ENCODE assay signal across 22 cellular contexts in the genomic region with DNA sequence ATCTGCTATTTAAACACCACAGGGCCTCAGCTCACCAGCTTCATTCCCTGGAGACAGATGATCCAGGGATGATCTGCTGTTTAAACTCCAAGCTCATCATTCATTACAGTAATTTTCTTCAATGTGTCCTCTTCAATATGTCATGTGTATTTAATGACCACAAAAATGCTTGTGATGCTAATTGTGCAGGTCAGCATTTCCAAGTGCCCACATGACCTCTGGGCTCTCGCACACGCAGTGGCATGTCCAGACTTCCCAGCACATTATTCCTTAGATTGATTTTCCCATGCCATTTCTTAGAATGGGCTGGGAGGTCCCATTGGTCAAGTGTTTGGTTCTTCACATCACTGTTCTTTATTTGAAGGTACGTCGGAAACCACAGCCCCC.
DNase-seq lines count a peak whose midpoint lies in the region; ATAC-seq, FAIRE-seq and TF ChIP-seq lines count a peak whose summit lies in the region.
"Had no signal": no experiment of that assay in that cellular context is flagged by ENCODE, and none has a peak within 500 bp of the region (broad histone marks: within the 10 kb centered on the region; RNA-seq: fewer than 3 reads in every experiment).

No MANE protein-coding gene starts in this region.

- H3K36me3 ChIP-seq in KMS-11 (ENCODE audit: insufficient read depth) (no peaks in the 10 kb centered on the region), GM12878 (ENCODE audit: control insufficient read depth in 2 of 2, insufficient read depth in 2 of 2, low read length in 1 of 2) (no peaks in the 10 kb centered on the region)
- H3K36me3 ChIP-seq: neutrophil, prostate gland, transverse colon, WERI-Rb-1 had no signal

- no peak for TF ChIP-seq EP300 in GM12878 (IDR thresholded peaks at IDR 0.05; ENCODE audit: borderline replicate concordance in 1 of 2, control insufficient read depth in 1 of 2, low read depth in 2 of 2, low read length in 2 of 2)

- RAD21 ChIA-PET in GM12878 (lab: Charles Lee; ENCODE audit: unreplicated experiment): no interaction called here

- no peak for FAIRE-seq in GM12878 (lab: Jason Lieb, UNC)
- FAIRE-seq: astrocyte, D721Med had no signal

- TF ChIP-seq RAD21 in GM12878 (IDR thresholded peaks at IDR 0.05; ENCODE audit: insufficient read depth, low read depth, low read length): no peak

- ATAC-seq in GM18870 (IDR thresholded peaks at IDR 0.05; ENCODE audit: unreplicated experiment) (peak; percentile 4), GM12878 (no peak; the same call in 2 of the 3 replicates), HG02623 (IDR thresholded peaks at IDR 0.05; ENCODE audit: unreplicated experiment) (no peak)

- POLR2A ChIA-PET in GM12878 (lab: Charles Lee): no interaction called here

- peaks cover 32% of the 10 kb centered on the region for H3K4me1 ChIP-seq in KMS-11 (ENCODE audit: low read depth, poor library complexity, severe bottlenecking)
- H3K4me1 ChIP-seq in GM12878 (ENCODE audit: control insufficient read depth, insufficient read depth, low read length): peaks cover 7% of the 10 kb centered on the region; the same call in 1 of the 2 replicates
- H3K4me1 ChIP-seq: prostate gland, transverse colon had no signal

- H3K9ac ChIP-seq in KMS-11 (no peak overlapping the region), GM12878 (ENCODE audit: control insufficient read depth, insufficient read depth, low read length) (no peak overlapping the region; the same call in 1 of the 2 replicates)

- H3K27me3 ChIP-seq in KMS-11 (ENCODE audit: insufficient read depth, low read depth) (no peaks in the 10 kb centered on the region), GM12878 (replicated peaks in 1 of 2; ENCODE audit: control insufficient read depth in 2 of 2, insufficient read depth in 2 of 2, low read length in 1 of 2) (no peaks in the 10 kb centered on the region)
- H3K27me3 ChIP-seq: neutrophil, transverse colon had no signal

- H3K27ac ChIP-seq in KMS-11 (peak overlapping the region; percentile 46; the same call in 1 of the 2 replicates), GM12878 (ENCODE audit: control insufficient read depth, insufficient read depth) (peak overlapping the region; percentile 50; the same call in 1 of the 2 replicates)
- H3K27ac ChIP-seq: HL-60, neutrophil, prostate gland, transverse colon, WERI-Rb-1 had no signal

- in situ Hi-C loops in GM12878 (cut with MboI): no loop called here

- no peaks in the 10 kb centered on the region; the same call in 2 of the 3 replicates for H3K9me3 ChIP-seq in GM12878 (replicated peaks; ENCODE audit: control insufficient read depth, insufficient read depth, low read length)
- H3K9me3 ChIP-seq: neutrophil, prostate gland, transverse colon had no signal

- H2AFZ ChIP-seq in KMS-11 (ENCODE audit: low read depth) (peak overlapping the region; percentile 27; the same call in 1 of the 2 replicates), GM12878 (ENCODE audit: control insufficient read depth, low read depth, low read length) (no peak overlapping the region)

- CTCF ChIA-PET in GM12878 (lab: Yijun Ruan, JAX): interaction anchor here (0.6 to 0.9 kb wide), 2 partner anchors 42 to 1458 kb away, joined by 3 to 4 read pairs; no protein-coding TSS in a partner anchor

- H4K20me1 ChIP-seq in KMS-11 (ENCODE audit: insufficient read depth) (no peaks in the 10 kb centered on the region), GM12878 (ENCODE audit: control insufficient read depth, insufficient read depth) (no peaks in the 10 kb centered on the region)

- H3K79me2 ChIP-seq in KMS-11 (ENCODE audit: insufficient read depth, low read depth) (no peaks in the 10 kb centered on the region), GM12878 (ENCODE audit: control insufficient read depth, insufficient read depth, low read length) (no peaks in the 10 kb centered on the region)

- no TSS peak for BruUV-seq in GM12878 (replicated peaks; lab: Mats Ljungman, UMichigan)

- H3K4me3 ChIP-seq in KMS-11 (IDR thresholded peaks at IDR 0.05; ENCODE audit: insufficient read depth, low read depth, low read length): no peak overlapping the region
- no peak overlapping the region for H3K4me3 ChIP-seq in GM12878
- H3K4me3 ChIP-seq: prostate gland, transverse colon had no signal

- intact Hi-C loops in GM12878 (cut with micrococcal nuclease; ENCODE audit: unreplicated experiment): no loop called here

- H3K4me2 ChIP-seq in KMS-11 (peak overlapping the region; percentile 41; the same call in 1 of the 2 replicates), GM12878 (ENCODE audit: control insufficient read depth, insufficient read depth) (peak overlapping the region; percentile 38; the same call in 1 of the 2 replicates)

- TF ChIP-seq POLR2A in GM12878 (IDR thresholded peaks at IDR 0.05; ENCODE audit: low read depth, low read length): no peak

- peak; percentile 22 for DNase-seq in COLO829 (ENCODE audit: low spot score)
- no peak for DNase-seq in GM12878 (ENCODE audit: low read depth, low spot score)
- no peak for DNase-seq in DMS79 treated with DMSO at 0.1 percent for 48 hours (lab: John Stamatoyannopoulos, UW)
- DNase-seq in NOMO-1 treated with dmso at 0.1 percent for 144 hours (lab: John Stamatoyannopoulos, UW; ENCODE audit: unreplicated experiment): no peak
- DNase-seq in stimulated activated naive CD4-positive, alpha-beta T cell treated with Interleukin-2 at 50 U/mL for 16 hours (lab: John Stamatoyannopoulos, UW): no peak
- DNase-seq: activated naive CD8-positive, alpha-beta T cell treated with anti-CD3 and anti-CD28 coated beads for 36 hours; HCEC 1CT; NCI-H1105; NCI-H2107; OCI-M1; stimulated activated CD8-positive, alpha-beta memory T cell treated with anti-CD3 and anti-CD28 coated beads, Interleukin-4, amount 100 ng/mL, for 48 hours; T-helper 9 cell; transverse colon had no signal

- WGBS in GM12878 (ENCODE audit: insufficient coverage, insufficient replicate concordance, low lambda C conversion rate, missing lambda C conversion rate): 67% methylated on average over 4 of the region's 4 CpGs

- TF ChIP-seq CTCF in KMS-11 (conservative IDR thresholded peaks at IDR 0.05; ENCODE audit: low read depth, low read length): no peak
- no peak for TF ChIP-seq CTCF in GM12878 (IDR thresholded peaks at IDR 0.05 in 2 of 3, conservative IDR thresholded peaks at IDR 0.05 in 1 of 3; ENCODE audit: control insufficient read depth in 2 of 3, extremely low read depth in 1 of 3, insufficient read depth in 1 of 3, low read depth in 3 of 3, low read length in 3 of 3)

- SMC1A ChIA-PET in GM12878 (lab: Charles Lee; ENCODE audit: uncharacterized antibody, unreplicated experiment): interaction anchor here (0.6 kb wide), 1 partner anchor 10 kb away, joined by 5 read pairs; no protein-coding TSS in a partner anchor

TF ChIP-seq in GM12878, 131 proteins besides CTCF, POLR2A, EP300 and RAD21:
- no peak for TF ChIP-seq SIN3A (IDR thresholded peaks at IDR 0.05; ENCODE audit: low read depth, low read length)
- TF ChIP-seq FOXM1 (IDR thresholded peaks at IDR 0.05; ENCODE audit: low read depth, low read length): no peak
- no peak for TF ChIP-seq NFIC (IDR thresholded peaks at IDR 0.05; ENCODE audit: low read depth, low read length)
- no peak for TF ChIP-seq NBN (IDR thresholded peaks at IDR 0.05)
- TF ChIP-seq CBFB (IDR thresholded peaks at IDR 0.05; ENCODE audit: low read depth): no peak
- TF ChIP-seq ESRRA (IDR thresholded peaks at IDR 0.05; ENCODE audit: low read length): no peak
- no peak for TF ChIP-seq RFX5 (IDR thresholded peaks at IDR 0.05; ENCODE audit: low read depth, low read length)
- TF ChIP-seq NR2F1 (conservative IDR thresholded peaks at IDR 0.05): no peak
- no peak for TF ChIP-seq MTA3 (IDR thresholded peaks at IDR 0.05; ENCODE audit: borderline replicate concordance, low read length)
- TF ChIP-seq, protein P1, sequence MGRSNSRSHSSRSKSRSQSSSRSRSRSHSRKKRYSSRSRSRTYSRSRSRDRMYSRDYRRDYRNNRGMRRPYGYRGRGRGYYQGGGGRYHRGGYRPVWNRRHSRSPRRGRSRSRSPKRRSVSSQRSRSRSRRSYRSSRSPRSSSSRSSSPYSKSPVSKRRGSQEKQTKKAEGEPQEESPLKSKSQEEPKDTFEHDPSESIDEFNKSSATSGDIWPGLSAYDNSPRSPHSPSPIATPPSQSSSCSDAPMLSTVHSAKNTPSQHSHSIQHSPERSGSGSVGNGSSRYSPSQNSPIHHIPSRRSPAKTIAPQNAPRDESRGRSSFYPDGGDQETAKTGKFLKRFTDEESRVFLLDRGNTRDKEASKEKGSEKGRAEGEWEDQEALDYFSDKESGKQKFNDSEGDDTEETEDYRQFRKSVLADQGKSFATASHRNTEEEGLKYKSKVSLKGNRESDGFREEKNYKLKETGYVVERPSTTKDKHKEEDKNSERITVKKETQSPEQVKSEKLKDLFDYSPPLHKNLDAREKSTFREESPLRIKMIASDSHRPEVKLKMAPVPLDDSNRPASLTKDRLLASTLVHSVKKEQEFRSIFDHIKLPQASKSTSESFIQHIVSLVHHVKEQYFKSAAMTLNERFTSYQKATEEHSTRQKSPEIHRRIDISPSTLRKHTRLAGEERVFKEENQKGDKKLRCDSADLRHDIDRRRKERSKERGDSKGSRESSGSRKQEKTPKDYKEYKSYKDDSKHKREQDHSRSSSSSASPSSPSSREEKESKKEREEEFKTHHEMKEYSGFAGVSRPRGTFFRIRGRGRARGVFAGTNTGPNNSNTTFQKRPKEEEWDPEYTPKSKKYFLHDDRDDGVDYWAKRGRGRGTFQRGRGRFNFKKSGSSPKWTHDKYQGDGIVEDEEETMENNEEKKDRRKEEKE (IDR thresholded peaks at IDR 0.05): no peak
- no peak for TF ChIP-seq BHLHE40 (IDR thresholded peaks at IDR 0.05; ENCODE audit: borderline replicate concordance in 1 of 2, low read depth in 2 of 2, low read length in 1 of 2)
- no peak for TF ChIP-seq ZNF207 (IDR thresholded peaks at IDR 0.05; ENCODE audit: borderline replicate concordance)
TF ChIP-seq in GM12878: peak in this region for 0.
